Comparison of ENCODE assay signal across 19 cellular contexts in the genomic region with DNA sequence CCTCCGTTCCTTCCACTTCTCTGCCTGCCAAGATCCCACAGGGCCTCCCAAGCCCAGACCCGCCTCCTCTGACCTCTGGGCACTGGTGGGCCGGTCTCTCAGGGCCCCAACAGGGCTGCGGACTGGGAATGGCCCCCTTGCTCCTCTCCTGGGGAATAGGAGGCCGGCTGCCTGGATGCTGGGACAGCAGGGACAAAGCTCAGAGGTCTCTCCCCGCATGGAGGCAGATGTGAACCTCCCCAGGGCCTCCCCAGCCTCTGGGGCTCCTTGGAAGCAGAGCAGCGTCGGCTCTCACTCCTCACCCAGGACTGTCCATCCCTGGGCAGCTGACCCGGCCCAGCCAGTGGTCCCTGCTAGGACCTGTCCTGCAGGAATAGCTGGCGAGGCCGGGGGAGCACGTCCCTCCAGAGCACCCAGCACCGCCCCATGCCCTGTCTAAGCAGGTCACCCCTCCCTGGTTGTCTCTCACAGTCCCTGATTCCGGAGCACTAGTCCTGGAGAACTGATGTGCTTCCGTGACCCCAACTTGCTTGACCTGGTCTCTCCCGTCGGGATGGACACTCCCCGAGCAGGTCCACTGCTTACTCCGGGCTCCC.
"Had no signal": no experiment of that assay in that cellular context is flagged by ENCODE, and none has a peak within 500 bp of the region (broad histone marks: within the 10 kb centered on the region; RNA-seq: fewer than 3 reads in every experiment).

No MANE protein-coding gene starts in this region.

- H3K27me3 ChIP-seq: esophagus muscularis mucosa, right atrium auricular region had no signal

- H3K4me1 ChIP-seq: parathyroid adenoma, transverse colon had no signal

- H3K79me2 ChIP-seq: parathyroid adenoma had no signal

- H3K4me1 Mint-ChIP-seq: immature natural killer cell; stimulated activated effector memory CD8-positive, alpha-beta T cell treated with anti-CD3 and anti-CD28 coated beads, Interleukin-12 subunit alpha, Interleukin-12 subunit beta, amount 100 ng/mL, for 72 hours; T-cell had no signal

- H3K9ac ChIP-seq: parathyroid adenoma had no signal

- ATAC-seq: activated naive CD4-positive, alpha-beta T cell treated with anti-CD3 and anti-CD28 coated beads, Interleukin-2, amount 50 U/mL, for 72 hours; left colon; stimulated activated effector memory CD8-positive, alpha-beta T cell treated with anti-CD3 and anti-CD28 coated beads, Interleukin-12 subunit alpha, Interleukin-12 subunit beta, amount 100 ng/mL, for 72 hours; T-cell had no signal

- H3K4me2 ChIP-seq: smooth muscle cell had no signal

- H3K27ac Mint-ChIP-seq: activated naive CD4-positive, alpha-beta T cell treated with anti-CD3 and anti-CD28 coated beads, Interleukin-2, amount 50 U/mL, for 72 hours; immature natural killer cell; stimulated activated effector memory CD8-positive, alpha-beta T cell treated with anti-CD3 and anti-CD28 coated beads, Interleukin-12 subunit alpha, Interleukin-12 subunit beta, amount 100 ng/mL, for 72 hours; T-cell had no signal

- H3K9me3 ChIP-seq: right atrium auricular region, transverse colon had no signal

- H2AFZ ChIP-seq: parathyroid adenoma had no signal

- H3K27ac ChIP-seq: esophagus muscularis mucosa, parathyroid adenoma, right atrium auricular region, transverse colon, WERI-Rb-1 had no signal

- H3K4me3 Mint-ChIP-seq: immature natural killer cell; stimulated activated effector memory CD8-positive, alpha-beta T cell treated with anti-CD3 and anti-CD28 coated beads, Interleukin-12 subunit alpha, Interleukin-12 subunit beta, amount 100 ng/mL, for 72 hours; T-cell had no signal

- H3K36me3 ChIP-seq: esophagus muscularis mucosa, right atrium auricular region, transverse colon, WERI-Rb-1 had no signal

- H3K4me3 ChIP-seq: esophagus muscularis mucosa, right atrium auricular region, smooth muscle cell, transverse colon had no signal

- H3K36me3 Mint-ChIP-seq: brain; immature natural killer cell; stimulated activated effector memory CD8-positive, alpha-beta T cell treated with anti-CD3 and anti-CD28 coated beads, Interleukin-12 subunit alpha, Interleukin-12 subunit beta, amount 100 ng/mL, for 72 hours; T-cell had no signal

- DNase-seq: activated CD4-positive, alpha-beta T cell treated with anti-CD3 and anti-CD28 coated beads for 48 hours; activated CD8-positive, alpha-beta memory T cell treated with anti-CD3 and anti-CD28 coated beads for 24 hours; activated T-cell treated with anti-CD3 and anti-CD28 coated beads, Interleukin-2, amount 50 U/mL, for 1 hour; amniotic stem cell; glutamatergic neuron; immature natural killer cell; left colon; mammary epithelial cell; T-cell; T1000; transverse colon; WERI-Rb-1 had no signal
